24 cellular contexts compared by ENCODE assay signal in genomic region chr5:145942749-145943148, GRCh38. TPM values are rescaled to one million over a fixed set of nuclear protein-coding genes. Genes with fewer than 3 reads are reported as not detected.
"Had no signal": no experiment of that assay in that cellular context is flagged by ENCODE, and none has a peak within 500 bp of the region (broad histone marks: within the 10 kb centered on the region; RNA-seq: fewer than 3 reads in every experiment).

No MANE protein-coding gene starts in this region.

- H3K4me1 ChIP-seq: prostate gland had no signal

- H3K4me2 ChIP-seq: neural progenitor cell had no signal

- H3K27ac ChIP-seq: left ventricle myocardium inferior, neural progenitor cell, prostate gland, thoracic aorta had no signal

- DNase-seq: activated CD4-positive, alpha-beta T cell treated with anti-CD3 and anti-CD28 coated beads, Interleukin-2, amount 10 ng/mL, durations not matched to agents 7 days and 5 days; activated CD4-positive, CD25-positive, alpha-beta regulatory T cell; activated CD8-positive, alpha-beta T cell treated with anti-CD3 and anti-CD28 coated beads, Interleukin-2, amount 10 ng/mL, durations not matched to agents 7 days and 5 days; activated naive CD4-positive, alpha-beta T cell treated with Interleukin-2 at 50 U/mL for 16 hours; activated naive CD8-positive, alpha-beta T cell treated with anti-CD3 and anti-CD28 coated beads, Interleukin-2, amount 10 ng/mL, durations not matched to agents 7 days and 5 days; activated T-cell treated with anti-CD3 and anti-CD28 coated beads, Interleukin-2, amount 50 U/mL, for 24 hours; amygdala; caudate nucleus; head of caudate nucleus; kidney glomerular epithelial cell; left ventricle myocardium inferior; naive thymus-derived CD4-positive, alpha-beta T cell; right cardiac atrium; stimulated activated CD4-positive, alpha-beta T cell treated with anti-CD3 and anti-CD28 coated beads, Interleukin-15, amount 100 ng/mL, for 24 hours; stimulated activated CD4-positive, alpha-beta T cell treated with anti-CD3 and anti-CD28 coated beads, Interleukin-2, amount 100 ng/mL, for 48 hours; T-helper 1 cell; T1000 had no signal

- FAIRE-seq: frontal cortex had no signal

- H3K9me3 ChIP-seq: left ventricle myocardium inferior, prostate gland, thoracic aorta had no signal

- ATAC-seq: activated CD8-positive, alpha-beta T cell treated with anti-CD3 and anti-CD28 coated beads, Interleukin-2, amount 10 ng/mL, durations not matched to agents 7 days and 5 days; naive thymus-derived CD4-positive, alpha-beta T cell; right cardiac atrium had no signal

- H3K9ac ChIP-seq: neural progenitor cell had no signal

- H3K36me3 ChIP-seq: left ventricle myocardium inferior, neural progenitor cell, prostate gland, thoracic aorta had no signal

- H3K27me3 ChIP-seq: neural progenitor cell had no signal

- H3K4me3 Mint-ChIP-seq: activated CD4-positive, alpha-beta T cell treated with anti-CD3 and anti-CD28 coated beads, Interleukin-2, amount 10 ng/mL, durations not matched to agents 7 days and 5 days; activated CD8-positive, alpha-beta T cell treated with anti-CD3 and anti-CD28 coated beads, Interleukin-2, amount 10 ng/mL, durations not matched to agents 7 days and 5 days; activated naive CD8-positive, alpha-beta T cell treated with anti-CD3 and anti-CD28 coated beads, Interleukin-2, amount 10 ng/mL, durations not matched to agents 7 days and 5 days; activated T-cell treated with anti-CD3 and anti-CD28 coated beads, Interleukin-2, amount 50 U/mL, for 24 hours; naive thymus-derived CD4-positive, alpha-beta T cell; neural progenitor cell; stimulated activated naive CD8-positive, alpha-beta T cell treated with anti-CD3 and anti-CD28 coated beads, Interleukin-15, Interleukin-2, amounts not matched to agents 100 ng/mL and 50 ng/mL, for 24 hours had no signal

- H3K9me3 Mint-ChIP-seq: activated CD4-positive, alpha-beta T cell treated with anti-CD3 and anti-CD28 coated beads, Interleukin-2, amount 10 ng/mL, durations not matched to agents 7 days and 5 days; activated naive CD8-positive, alpha-beta T cell treated with anti-CD3 and anti-CD28 coated beads, Interleukin-2, amount 10 ng/mL, durations not matched to agents 7 days and 5 days; activated T-cell treated with anti-CD3 and anti-CD28 coated beads, Interleukin-2, amount 50 U/mL, for 24 hours; activated T-helper 2 cell treated with anti-CD3 and anti-CD28 coated beads, Interferon-gamma antibody, Interleukin-2, Interleukin-4, amounts not matched to agents 10 μg/mL and 5 μg/mL and 100 μg/mL, durations not matched to agents 14 hours and 24 hours and 36 hours; naive thymus-derived CD4-positive, alpha-beta T cell; neural progenitor cell; stimulated activated naive CD8-positive, alpha-beta T cell treated with anti-CD3 and anti-CD28 coated beads, Interleukin-15, Interleukin-2, amounts not matched to agents 100 ng/mL and 50 ng/mL, for 24 hours had no signal

- H3K27ac Mint-ChIP-seq: activated CD4-positive, alpha-beta T cell treated with anti-CD3 and anti-CD28 coated beads, Interleukin-2, amount 10 ng/mL, durations not matched to agents 7 days and 5 days; activated CD8-positive, alpha-beta T cell treated with anti-CD3 and anti-CD28 coated beads, Interleukin-2, amount 10 ng/mL, durations not matched to agents 7 days and 5 days; activated naive CD8-positive, alpha-beta T cell treated with anti-CD3 and anti-CD28 coated beads, Interleukin-2, amount 10 ng/mL, durations not matched to agents 7 days and 5 days; activated T-helper 2 cell treated with anti-CD3 and anti-CD28 coated beads, Interferon-gamma antibody, Interleukin-2, Interleukin-4, amounts not matched to agents 10 μg/mL and 5 μg/mL and 100 μg/mL, durations not matched to agents 14 hours and 24 hours and 36 hours; naive thymus-derived CD4-positive, alpha-beta T cell; neural progenitor cell; stimulated activated naive CD8-positive, alpha-beta T cell treated with anti-CD3 and anti-CD28 coated beads, Interleukin-15, Interleukin-2, amounts not matched to agents 100 ng/mL and 50 ng/mL, for 24 hours had no signal

- H3K4me3 ChIP-seq: left ventricle myocardium inferior, neural progenitor cell, prostate gland, skin epidermis, thoracic aorta had no signal

- H2AFZ ChIP-seq: neural progenitor cell had no signal

RNA-seq across cellular contexts. Expression of gene SH3RF2, which starts 6.4 kb away (rescaled TPM):
- total RNA-seq: activated CD8-positive, alpha-beta T cell treated with anti-CD3 and anti-CD28 coated beads, Interleukin-2, amount 10 ng/mL, durations not matched to agents 7 days and 5 days; activated naive CD8-positive, alpha-beta T cell treated with anti-CD3 and anti-CD28 coated beads, Interleukin-2, amount 10 ng/mL, durations not matched to agents 7 days and 5 days had no signal
- polyA plus RNA-seq: naive thymus-derived CD4-positive, alpha-beta T cell had no signal
